Comparison of ENCODE assay signal across 1 cellular context in genomic region chr17:42200702-42201101, GRCh38.
TF ChIP-seq lines count a peak whose summit lies in the region.

No MANE protein-coding gene starts in this region.

TF ChIP-seq in HCT116, 20 proteins besides CTCF, POLR2A, EP300 and RAD21 (continued from another document):
- no peak for TF ChIP-seq CEBPB (IDR thresholded peaks at IDR 0.05; ENCODE audit: low read depth)
- TF ChIP-seq SIN3A (IDR thresholded peaks at IDR 0.05; ENCODE audit: low read depth): no peak
- TF ChIP-seq JUND (IDR thresholded peaks at IDR 0.05): no peak
- TF ChIP-seq YY1 (IDR thresholded peaks at IDR 0.05; ENCODE audit: extremely low read depth, insufficient replicate concordance, low read depth, low read length): no peak
- no peak for TF ChIP-seq POLR2AphosphoS5 (IDR thresholded peaks at IDR 0.05; ENCODE audit: low read depth, low read length)
- TF ChIP-seq, protein P1, sequence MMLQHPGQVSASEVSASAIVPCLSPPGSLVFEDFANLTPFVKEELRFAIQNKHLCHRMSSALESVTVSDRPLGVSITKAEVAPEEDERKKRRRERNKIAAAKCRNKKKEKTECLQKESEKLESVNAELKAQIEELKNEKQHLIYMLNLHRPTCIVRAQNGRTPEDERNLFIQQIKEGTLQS (IDR thresholded peaks at IDR 0.05): no peak
